Comparison of ENCODE assay signal across 16 cellular contexts in the genomic region with DNA sequence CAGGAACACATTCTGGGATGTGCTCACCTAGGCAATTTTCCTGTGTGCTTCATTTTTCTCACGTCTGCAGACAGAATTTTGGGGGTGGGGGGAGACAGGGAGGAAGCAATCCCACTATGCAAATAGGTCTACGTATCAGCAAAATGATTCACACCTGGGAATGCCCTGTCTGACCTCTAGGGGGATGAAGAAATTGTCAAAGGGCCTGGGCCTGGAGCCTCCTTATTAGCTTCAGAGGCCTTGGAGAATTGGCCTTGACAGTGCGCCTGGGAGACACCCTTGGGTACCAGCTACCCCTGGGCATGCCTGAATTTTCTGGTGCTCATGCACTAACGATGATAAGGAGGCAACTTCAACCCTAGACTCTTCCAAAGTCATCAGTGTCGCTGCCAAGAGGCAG.
A peak's percentile ranks its signal among the peaks of the same experiment; 100 is the strongest.
DNase-seq lines count a peak whose midpoint lies in the region; ATAC-seq, FAIRE-seq and TF ChIP-seq lines count a peak whose summit lies in the region.
"Had no signal": no experiment of that assay in that cellular context is flagged by ENCODE, and none has a peak within 500 bp of the region (broad histone marks: within the 10 kb centered on the region; RNA-seq: fewer than 3 reads in every experiment).

No MANE protein-coding gene starts in this region.

- 83 to 92% (median 92%) methylated on average over 5 of the region's 5 CpGs for WGBS in ovary, 3 donors

- intact Hi-C loops in ovary (cut with DNase I) = no loop called here

- H3K27me3 ChIP-seq in ovary = no peaks in the 10 kb centered on the region

- ATAC-seq in GM21737 (IDR thresholded peaks at IDR 0.05; ENCODE audit: unreplicated experiment) = peak; percentile 45
- no peak for ATAC-seq in activated naive CD4-positive, alpha-beta T cell treated with anti-CD3 and anti-CD28 coated beads, Interleukin-2, amount 50 U/mL, for 72 hours
- ATAC-seq: gastroesophageal sphincter, left ventricle myocardium superior had no signal

- no peak for TF ChIP-seq POLR2A in ovary (IDR thresholded peaks at IDR 0.05)

- H3K27ac Mint-ChIP-seq in activated naive CD4-positive, alpha-beta T cell treated with anti-CD3 and anti-CD28 coated beads, Interleukin-2, amount 50 U/mL, for 72 hours = no peak overlapping the region
- H3K27ac Mint-ChIP-seq: CD8-positive, alpha-beta memory T cell had no signal

- no peaks in the 10 kb centered on the region for H3K36me3 ChIP-seq in ovary
- H3K36me3 ChIP-seq: gastroesophageal sphincter, stomach had no signal

- no peak for FAIRE-seq in RCC 7860 (lab: Jason Lieb, UNC)
- FAIRE-seq: GM12891 had no signal

- H3K36me3 Mint-ChIP-seq in activated naive CD4-positive, alpha-beta T cell treated with anti-CD3 and anti-CD28 coated beads, Interleukin-2, amount 50 U/mL, for 72 hours = peaks cover 0 to 7% of the 10 kb centered on the region in 2 donors

- H3K4me3 ChIP-seq in GM12865 (ENCODE audit: low read depth, low read length) (no peak overlapping the region), ovary (no peak overlapping the region)
- H3K4me3 ChIP-seq: dorsolateral prefrontal cortex, gastroesophageal sphincter, stomach had no signal

- DNase-seq in GM12865 (ENCODE audit: low read depth) (peak; percentile 2), NCI-H69 (lab: John Stamatoyannopoulos, UW) (peak; percentile 19), iPS-NIHi7 (ENCODE audit: extremely low spot score) (peak; percentile 48), ovary (no peak), RCC 7860 (ENCODE audit: low spot score) (no peak), activated gamma-delta T cell treated with Interleukin-2 at 50 U/mL for 16 hours (no peak)
- no peak for DNase-seq in activated naive CD4-positive, alpha-beta T cell treated with anti-CD3 and anti-CD28 coated beads, Interleukin-2, amount 50 U/mL, for 72 hours (ENCODE audit: low spot score in 2 of 2)
- DNase-seq: activated T-cell treated with anti-CD3 and anti-CD28 coated beads for 4 hours; CD8-positive, alpha-beta memory T cell; dorsolateral prefrontal cortex; left ventricle myocardium superior; stomach had no signal

- peaks cover 4 to 8% of the 10 kb centered on the region in 2 donors for H3K9me3 Mint-ChIP-seq in activated naive CD4-positive, alpha-beta T cell treated with anti-CD3 and anti-CD28 coated beads, Interleukin-2, amount 50 U/mL, for 72 hours

- no peak for TF ChIP-seq EP300 in ovary (IDR thresholded peaks at IDR 0.05)

- peaks cover 2% of the 10 kb centered on the region for H3K4me1 ChIP-seq in ovary (ENCODE audit: insufficient read depth)
- H3K4me1 ChIP-seq: parathyroid adenoma had no signal

- H3K27ac ChIP-seq in ovary = no peak overlapping the region
- H3K27ac ChIP-seq: gastroesophageal sphincter, parathyroid adenoma, stomach had no signal

- TF ChIP-seq CTCF in GM12865 (IDR thresholded peaks at IDR 0.05; ENCODE audit: insufficient read depth, low read depth, low read length, missing control alignments) (peak; percentile 11), ovary (IDR thresholded peaks at IDR 0.05) (no peak)

- no peaks in the 10 kb centered on the region for H3K9me3 ChIP-seq in ovary
- H3K9me3 ChIP-seq: gastroesophageal sphincter, stomach had no signal

Comparison
In these comparisons a context has a peak if more than half of its experiments do, and no peak if none do; other contexts are left out.
1. DNase-seq: peak in GM12865 (single experiment), NCI-H69 (single experiment) and iPS-NIHi7 (single experiment); none in ovary (0 of 5), activated naive CD4-positive, alpha-beta T cell treated with anti-CD3 and anti-CD28 coated beads, Interleukin-2, amount 50 U/mL, for 72 hours (0 of 2), RCC 7860 (single experiment) and activated gamma-delta T cell treated with Interleukin-2 at 50 U/mL for 16 hours (single experiment).